8 cellular contexts compared by ENCODE assay signal in the genomic region with DNA sequence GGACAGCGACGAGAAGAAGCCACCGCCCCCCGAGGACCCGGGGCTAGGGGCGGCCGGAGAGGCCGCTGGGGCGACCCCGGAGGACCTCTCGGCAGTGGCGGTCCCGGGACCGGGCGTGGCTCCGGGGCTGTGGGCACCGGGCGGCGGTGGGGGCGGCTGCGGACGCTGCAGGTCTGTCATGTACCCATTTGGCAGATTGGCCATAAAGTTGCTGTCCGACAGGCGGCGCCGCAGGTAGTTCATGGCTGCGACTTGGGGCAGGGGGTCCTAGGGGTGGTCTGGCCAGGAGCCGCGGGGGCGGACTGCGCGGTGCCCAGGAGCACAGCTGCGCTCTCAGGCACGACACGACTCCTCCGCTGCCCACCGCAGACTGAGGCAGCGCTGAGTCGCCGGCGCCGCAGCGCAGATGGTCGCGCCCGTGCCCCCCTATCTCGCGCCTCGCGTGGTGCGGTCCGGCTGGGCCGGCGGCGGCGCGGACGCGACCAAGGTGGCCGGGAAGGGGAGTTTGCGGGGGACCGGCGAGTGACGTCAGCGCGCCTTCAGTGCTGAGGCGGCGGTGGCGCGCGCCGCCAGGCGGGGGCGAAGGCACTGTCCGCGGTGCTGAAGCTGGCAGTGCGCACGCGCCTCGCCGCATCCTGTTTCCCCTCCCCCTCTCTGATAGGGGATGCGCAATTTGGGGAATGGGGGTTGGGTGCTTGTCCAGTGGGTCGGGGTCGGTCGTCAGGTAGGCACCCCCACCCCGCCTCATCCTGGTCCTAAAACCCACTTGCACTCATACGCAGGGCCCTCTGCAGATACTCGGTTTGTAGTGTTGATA. TPM values are rescaled to one million over a fixed set of nuclear protein-coding genes. Genes with fewer than 3 reads are reported as not detected.
DNase-seq lines count a peak whose midpoint lies in the region; ATAC-seq, FAIRE-seq and TF ChIP-seq lines count a peak whose summit lies in the region.

A gene (minus strand): TSS at position 372 of the 817 bp plus-strand sequence. CDS start 129 bp downstream, at position 243.

- no peak within 1 kb of the TSS for H2AFZ ChIP-seq in HepG2 (ENCODE audit: low read length)

- POLR2A ChIA-PET in HepG2 (lab: Yijun Ruan, JAX), result no interaction called here

- FAIRE-seq in HepG2 (lab: Jason Lieb, UNC), result no peak

- CTCF ChIA-PET in HepG2 (lab: Yijun Ruan, JAX; ENCODE audit: low intra/inter-chr PET ratio, low total read pairs), result no interaction called here

- H3K79me2 ChIP-seq in HepG2 (ENCODE audit: insufficient read depth, low read length), result no peaks in the 10 kb centered on the region

- BruUV-seq in HepG2 (replicated peaks; lab: Mats Ljungman, UMichigan), result no TSS peak

- ATAC-seq in HG03108 (IDR thresholded peaks at IDR 0.05; ENCODE audit: unreplicated experiment) (peak; percentile 60), HepG2 (peak; percentile 80), GM18511 (IDR thresholded peaks at IDR 0.05; ENCODE audit: unreplicated experiment) (no peak)

- peak within 1 kb of the TSS in 2 of 3 experiments; percentile 27 to 50; a peak in 2 of 6 replicates for H3K4me3 ChIP-seq in HepG2 (replicated peaks in 1 of 3; ENCODE audit: insufficient read depth in 1 of 3, low read depth in 2 of 3, low read length in 3 of 3)

- peak; percentile 32 for TF ChIP-seq CTCF in GM12873 (IDR thresholded peaks at IDR 0.05; ENCODE audit: insufficient read depth, low read depth, low read length, missing control alignments)
- peak; percentile 46 for TF ChIP-seq CTCF in HepG2 (CRISPR knock-in tag; IDR thresholded peaks at IDR 0.05)

- H4K20me1 ChIP-seq in HepG2 (ENCODE audit: insufficient read depth, low read length), result no peaks in the 10 kb centered on the region

- H3K27ac ChIP-seq in HepG2 (ENCODE audit: extremely low read length, insufficient read depth, low read length), result no peak within 1 kb of the TSS

- H3K4me2 ChIP-seq in HepG2 (ENCODE audit: low read depth, low read length), result peak within 1 kb of the TSS; percentile 51

- intact Hi-C loops in HepG2 (cut with micrococcal nuclease; ENCODE audit: unreplicated experiment), result no loop called here

- TF ChIP-seq POLR2A in HepG2 (IDR thresholded peaks at IDR 0.05; ENCODE audit: insufficient read depth in 1 of 2, low read depth in 2 of 2, low read length in 2 of 2), result no peak

- in situ Hi-C loops in HepG2 (cut with HindIII; ENCODE audit: extremely low pct_ligation_motif_present, low pct_unique_long_range_greater_than_20kb), result no loop called here

- peak; percentile 41; the same call in 1 of the 2 replicates for TF ChIP-seq RAD21 in HepG2 (CRISPR knock-in tag; IDR thresholded peaks at IDR 0.05)

- DNase-seq in NCI-H446 treated with DMSO at 0.1 percent for 48 hours (lab: John Stamatoyannopoulos, UW) (peak; percentile 52), cortex of kidney (lab: John Stamatoyannopoulos, UW) (peak; percentile 6), HepG2 (ENCODE audit: low spot score) (peak; percentile 18)
- peak; percentile 55 to 59 for DNase-seq in activated CD4-positive, alpha-beta T cell treated with anti-CD3 and anti-CD28 coated beads, Interleukin-2, amount 50 U/mL, for 24 hours (ENCODE audit: low read depth in 1 of 2, low spot score in 1 of 2)
- peak; percentile 64 to 71 for DNase-seq in stimulated activated CD4-positive, alpha-beta T cell treated with anti-CD3 and anti-CD28 coated beads, Interleukin-2, amount 100 ng/mL, for 48 hours

- peaks cover 0 to 9% of the 10 kb centered on the region in 2 experiments; a peak in 1 of 5 replicates for H3K27me3 ChIP-seq in HepG2 (ENCODE audit: control insufficient read depth in 1 of 2, insufficient read depth in 2 of 2, low read length in 2 of 2)

- H3K9ac ChIP-seq in HepG2 (ENCODE audit: insufficient read depth, low read depth, low read length), result no peak within 1 kb of the TSS

- TF ChIP-seq EP300 in HepG2 (IDR thresholded peaks at IDR 0.05; ENCODE audit: low read depth in 2 of 2, low read length in 2 of 2) (no peak), HepG2 (CRISPR knock-in tag; IDR thresholded peaks at IDR 0.05; ENCODE audit: borderline replicate concordance) (no peak)

- no peaks in the 10 kb centered on the region for H3K36me3 ChIP-seq in HepG2 (replicated peaks in 1 of 2; ENCODE audit: control insufficient read depth in 1 of 2, insufficient read depth in 2 of 2, low read length in 2 of 2)

- no CpG with 5 or more reads among the region's 88 CpGs for WGBS in HepG2 (ENCODE audit: low lambda C conversion rate)

- no peaks in the 10 kb centered on the region for H3K4me1 ChIP-seq in HepG2 (ENCODE audit: insufficient read depth, low read length)

- no peaks in the 10 kb centered on the region for H3K9me3 ChIP-seq in HepG2 (ENCODE audit: low read length)

TF ChIP-seq in HepG2, 621 proteins besides CTCF, POLR2A, EP300 and RAD21 (continues in another document):
- no peak for TF ChIP-seq TBL1XR1 (IDR thresholded peaks at IDR 0.05; ENCODE audit: borderline replicate concordance, low read length, partially characterized antibody)
- 0 out of 2 replicates have a peak, but pooled peaks have one; percentile 70 for TF ChIP-seq KLF6 (CRISPR knock-in tag; IDR thresholded peaks at IDR 0.05)
- TF ChIP-seq, protein P1, sequence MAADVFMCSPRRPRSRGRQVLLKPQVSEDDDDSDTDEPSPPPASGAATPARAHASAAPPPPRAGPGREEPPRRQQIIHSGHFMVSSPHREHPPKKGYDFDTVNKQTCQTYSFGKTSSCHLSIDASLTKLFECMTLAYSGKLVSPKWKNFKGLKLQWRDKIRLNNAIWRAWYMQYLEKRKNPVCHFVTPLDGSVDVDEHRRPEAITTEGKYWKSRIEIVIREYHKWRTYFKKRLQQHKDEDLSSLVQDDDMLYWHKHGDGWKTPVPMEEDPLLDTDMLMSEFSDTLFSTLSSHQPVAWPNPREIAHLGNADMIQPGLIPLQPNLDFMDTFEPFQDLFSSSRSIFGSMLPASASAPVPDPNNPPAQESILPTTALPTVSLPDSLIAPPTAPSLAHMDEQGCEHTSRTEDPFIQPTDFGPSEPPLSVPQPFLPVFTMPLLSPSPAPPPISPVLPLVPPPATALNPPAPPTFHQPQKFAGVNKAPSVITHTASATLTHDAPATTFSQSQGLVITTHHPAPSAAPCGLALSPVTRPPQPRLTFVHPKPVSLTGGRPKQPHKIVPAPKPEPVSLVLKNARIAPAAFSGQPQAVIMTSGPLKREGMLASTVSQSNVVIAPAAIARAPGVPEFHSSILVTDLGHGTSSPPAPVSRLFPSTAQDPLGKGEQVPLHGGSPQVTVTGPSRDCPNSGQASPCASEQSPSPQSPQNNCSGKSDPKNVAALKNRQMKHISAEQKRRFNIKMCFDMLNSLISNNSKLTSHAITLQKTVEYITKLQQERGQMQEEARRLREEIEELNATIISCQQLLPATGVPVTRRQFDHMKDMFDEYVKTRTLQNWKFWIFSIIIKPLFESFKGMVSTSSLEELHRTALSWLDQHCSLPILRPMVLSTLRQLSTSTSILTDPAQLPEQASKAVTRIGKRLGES (CRISPR knock-in tag; IDR thresholded peaks at IDR 0.05; ENCODE audit: borderline replicate concordance), result peak; percentile 42; the same call in 1 of the 2 replicates
- TF ChIP-seq, protein P2, sequence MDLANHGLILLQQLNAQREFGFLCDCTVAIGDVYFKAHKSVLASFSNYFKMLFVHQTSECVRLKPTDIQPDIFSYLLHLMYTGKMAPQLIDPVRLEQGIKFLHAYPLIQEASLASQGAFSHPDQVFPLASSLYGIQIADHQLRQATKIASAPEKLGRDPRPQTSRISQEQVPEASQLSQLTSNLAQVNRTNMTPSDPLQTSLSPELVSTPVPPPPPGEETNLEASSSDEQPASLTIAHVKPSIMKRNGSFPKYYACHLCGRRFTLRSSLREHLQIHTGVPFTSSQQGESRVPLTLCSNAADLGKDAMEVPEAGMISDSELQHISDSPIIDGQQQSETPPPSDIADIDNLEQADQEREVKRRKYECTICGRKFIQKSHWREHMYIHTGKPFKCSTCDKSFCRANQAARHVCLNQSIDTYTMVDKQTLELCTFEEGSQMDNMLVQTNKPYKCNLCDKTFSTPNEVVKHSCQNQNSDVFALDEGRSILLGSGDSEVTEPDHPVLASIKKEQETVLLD (CRISPR knock-in tag; IDR thresholded peaks at IDR 0.05; ENCODE audit: low read depth), result no peak
- TF ChIP-seq, protein P3, sequence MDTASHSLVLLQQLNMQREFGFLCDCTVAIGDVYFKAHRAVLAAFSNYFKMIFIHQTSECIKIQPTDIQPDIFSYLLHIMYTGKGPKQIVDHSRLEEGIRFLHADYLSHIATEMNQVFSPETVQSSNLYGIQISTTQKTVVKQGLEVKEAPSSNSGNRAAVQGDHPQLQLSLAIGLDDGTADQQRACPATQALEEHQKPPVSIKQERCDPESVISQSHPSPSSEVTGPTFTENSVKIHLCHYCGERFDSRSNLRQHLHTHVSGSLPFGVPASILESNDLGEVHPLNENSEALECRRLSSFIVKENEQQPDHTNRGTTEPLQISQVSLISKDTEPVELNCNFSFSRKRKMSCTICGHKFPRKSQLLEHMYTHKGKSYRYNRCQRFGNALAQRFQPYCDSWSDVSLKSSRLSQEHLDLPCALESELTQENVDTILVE (CRISPR knock-in tag; IDR thresholded peaks at IDR 0.05), result 0 out of 2 replicates have a peak, but pooled peaks have one; percentile 32

RNA-seq across cellular contexts. Expression of the gene that starts here (rescaled TPM):
- total RNA-seq in HepG2 (2016; rRNA removed; fragmentation: Illumina TruSeq; extraction: Trizol), result not detected in 2 replicates
- total RNA-seq in HepG2 (2016; cell fraction: cytosol; rRNA removed; fragmentation: Illumina TruSeq; extraction: Trizol; ENCODE audit: low read depth), result not detected in 2 replicates
- total RNA-seq in HepG2 (2016; cell fraction: insoluble cytoplasmic fraction; rRNA removed; fragmentation: Illumina TruSeq; extraction: Trizol), result not detected in 2 replicates
- total RNA-seq in HepG2 (2016; cell fraction: membrane; rRNA removed; fragmentation: Illumina TruSeq; extraction: Trizol), result not detected in 2 replicates
- not detected in 2 replicates for total RNA-seq in HepG2 (2016; cell fraction: nucleus; rRNA removed; fragmentation: Illumina TruSeq; extraction: Trizol)
- polyA plus RNA-seq in HepG2 (2011; rRNA removed), result not detected in 2 replicates
- polyA plus RNA-seq in HepG2 (2011; cell fraction: cytosol; rRNA removed), result not detected in 2 replicates
- polyA plus RNA-seq in HepG2 (2011; cell fraction: nucleus; rRNA removed), result not detected in 2 replicates
- polyA plus RNA-seq in HepG2 (2012), result not detected in 2 replicates
- 0.03 and 0.14 TPM in 2 replicates for polyA plus RNA-seq in HepG2 (2016; cell fraction: cytosol; fragmentation: Illumina TruSeq; extraction: Trizol; ENCODE audit: low read depth)
- polyA plus RNA-seq in HepG2 (2016; cell fraction: insoluble cytoplasmic fraction; fragmentation: Illumina TruSeq; extraction: Trizol; ENCODE audit: low read depth), result not detected in 2 replicates
- 0.08 and 0.29 TPM in 2 replicates for polyA plus RNA-seq in HepG2 (2016; cell fraction: membrane; fragmentation: Illumina TruSeq; extraction: Trizol; ENCODE audit: low read depth)
- not detected in 2 replicates for polyA plus RNA-seq in HepG2 (2016; cell fraction: nucleus; fragmentation: Illumina TruSeq; extraction: Trizol; ENCODE audit: insufficient read depth, low read depth)
- polyA minus RNA-seq in HepG2 (2011; rRNA and poly(A)+ RNA removed; ENCODE audit: low replicate concordance), result 0.07 TPM in 1 of 2 replicates, not detected in the other
- not detected in 2 replicates for polyA minus RNA-seq in HepG2 (2011; cell fraction: cytosol; rRNA and poly(A)+ RNA removed)
- not detected in 2 replicates for polyA minus RNA-seq in HepG2 (2011; cell fraction: nucleus; rRNA and poly(A)+ RNA removed)

Comparison
In these comparisons a context has a peak if more than half of its experiments do, and no peak if none do; other contexts are left out.
1. Peak in DNase-seq, ATAC-seq, H3K4me3 ChIP-seq and H3K4me2 ChIP-seq in HepG2; RNA of the gene not detected or under 1 TPM.
2. DNase-seq: peak in every context shown above with its lines; median percentile 68 in stimulated activated CD4-positive, alpha-beta T cell treated with anti-CD3 and anti-CD28 coated beads, Interleukin-2, amount 100 ng/mL, for 48 hours; 57 in activated CD4-positive, alpha-beta T cell treated with anti-CD3 and anti-CD28 coated beads, Interleukin-2, amount 50 U/mL, for 24 hours; 52 in NCI-H446 treated with DMSO at 0.1 percent for 48 hours; 18 in HepG2; 6 in cortex of kidney.